Comparison of ENCODE assay signal across 1 cellular context in the genomic region with DNA sequence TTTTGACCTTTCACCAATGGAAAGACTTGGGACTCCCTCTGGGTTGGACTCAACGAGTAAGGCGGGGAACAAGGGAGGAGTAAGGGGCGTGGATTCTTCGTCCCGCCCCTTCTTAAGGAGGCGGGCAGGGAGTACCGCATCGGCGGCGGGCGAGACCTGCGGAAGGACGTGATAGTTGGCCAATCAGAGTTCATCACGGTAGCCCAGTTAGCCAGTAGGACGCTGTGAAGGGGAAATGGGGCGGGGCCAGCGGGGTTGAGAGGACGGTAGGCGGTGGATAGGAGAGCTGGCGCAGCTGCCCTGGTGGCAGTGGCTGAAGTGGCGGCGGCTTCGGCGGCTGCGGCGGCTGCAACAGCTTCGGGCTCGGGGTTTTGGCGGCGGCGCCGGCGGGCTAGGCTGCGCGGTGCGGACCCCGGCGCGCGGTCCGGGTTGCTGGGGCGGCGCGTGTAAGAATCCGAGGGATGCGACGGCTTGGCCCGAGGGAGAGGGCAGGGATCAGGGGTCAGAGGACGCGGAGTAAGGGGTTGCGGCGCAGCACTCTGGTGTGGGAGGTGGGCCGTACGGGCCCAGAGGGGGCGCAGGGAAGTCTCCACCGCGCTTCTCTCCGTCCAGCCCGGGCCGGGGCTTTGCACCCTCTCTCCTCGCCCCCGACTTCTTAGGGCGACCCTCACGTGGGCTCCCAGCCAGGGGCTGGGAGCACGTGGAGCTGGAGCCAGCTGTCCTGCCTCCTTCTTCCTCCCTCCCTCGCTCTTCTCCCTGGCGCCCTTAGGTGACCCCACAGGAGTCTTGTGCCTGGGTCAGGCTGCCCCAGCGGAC.
A peak's percentile ranks its signal among the peaks of the same experiment; 100 is the strongest.
TF ChIP-seq lines count a peak whose summit lies in the region.

A gene (plus strand): TSS at position 284 of the 816 bp plus-strand sequence. CDS start 5,389 bp downstream, outside the sequence.

TF ChIP-seq in HepG2, 621 proteins besides CTCF, POLR2A, EP300 and RAD21 (continued from another document):
- TF ChIP-seq, protein P1, sequence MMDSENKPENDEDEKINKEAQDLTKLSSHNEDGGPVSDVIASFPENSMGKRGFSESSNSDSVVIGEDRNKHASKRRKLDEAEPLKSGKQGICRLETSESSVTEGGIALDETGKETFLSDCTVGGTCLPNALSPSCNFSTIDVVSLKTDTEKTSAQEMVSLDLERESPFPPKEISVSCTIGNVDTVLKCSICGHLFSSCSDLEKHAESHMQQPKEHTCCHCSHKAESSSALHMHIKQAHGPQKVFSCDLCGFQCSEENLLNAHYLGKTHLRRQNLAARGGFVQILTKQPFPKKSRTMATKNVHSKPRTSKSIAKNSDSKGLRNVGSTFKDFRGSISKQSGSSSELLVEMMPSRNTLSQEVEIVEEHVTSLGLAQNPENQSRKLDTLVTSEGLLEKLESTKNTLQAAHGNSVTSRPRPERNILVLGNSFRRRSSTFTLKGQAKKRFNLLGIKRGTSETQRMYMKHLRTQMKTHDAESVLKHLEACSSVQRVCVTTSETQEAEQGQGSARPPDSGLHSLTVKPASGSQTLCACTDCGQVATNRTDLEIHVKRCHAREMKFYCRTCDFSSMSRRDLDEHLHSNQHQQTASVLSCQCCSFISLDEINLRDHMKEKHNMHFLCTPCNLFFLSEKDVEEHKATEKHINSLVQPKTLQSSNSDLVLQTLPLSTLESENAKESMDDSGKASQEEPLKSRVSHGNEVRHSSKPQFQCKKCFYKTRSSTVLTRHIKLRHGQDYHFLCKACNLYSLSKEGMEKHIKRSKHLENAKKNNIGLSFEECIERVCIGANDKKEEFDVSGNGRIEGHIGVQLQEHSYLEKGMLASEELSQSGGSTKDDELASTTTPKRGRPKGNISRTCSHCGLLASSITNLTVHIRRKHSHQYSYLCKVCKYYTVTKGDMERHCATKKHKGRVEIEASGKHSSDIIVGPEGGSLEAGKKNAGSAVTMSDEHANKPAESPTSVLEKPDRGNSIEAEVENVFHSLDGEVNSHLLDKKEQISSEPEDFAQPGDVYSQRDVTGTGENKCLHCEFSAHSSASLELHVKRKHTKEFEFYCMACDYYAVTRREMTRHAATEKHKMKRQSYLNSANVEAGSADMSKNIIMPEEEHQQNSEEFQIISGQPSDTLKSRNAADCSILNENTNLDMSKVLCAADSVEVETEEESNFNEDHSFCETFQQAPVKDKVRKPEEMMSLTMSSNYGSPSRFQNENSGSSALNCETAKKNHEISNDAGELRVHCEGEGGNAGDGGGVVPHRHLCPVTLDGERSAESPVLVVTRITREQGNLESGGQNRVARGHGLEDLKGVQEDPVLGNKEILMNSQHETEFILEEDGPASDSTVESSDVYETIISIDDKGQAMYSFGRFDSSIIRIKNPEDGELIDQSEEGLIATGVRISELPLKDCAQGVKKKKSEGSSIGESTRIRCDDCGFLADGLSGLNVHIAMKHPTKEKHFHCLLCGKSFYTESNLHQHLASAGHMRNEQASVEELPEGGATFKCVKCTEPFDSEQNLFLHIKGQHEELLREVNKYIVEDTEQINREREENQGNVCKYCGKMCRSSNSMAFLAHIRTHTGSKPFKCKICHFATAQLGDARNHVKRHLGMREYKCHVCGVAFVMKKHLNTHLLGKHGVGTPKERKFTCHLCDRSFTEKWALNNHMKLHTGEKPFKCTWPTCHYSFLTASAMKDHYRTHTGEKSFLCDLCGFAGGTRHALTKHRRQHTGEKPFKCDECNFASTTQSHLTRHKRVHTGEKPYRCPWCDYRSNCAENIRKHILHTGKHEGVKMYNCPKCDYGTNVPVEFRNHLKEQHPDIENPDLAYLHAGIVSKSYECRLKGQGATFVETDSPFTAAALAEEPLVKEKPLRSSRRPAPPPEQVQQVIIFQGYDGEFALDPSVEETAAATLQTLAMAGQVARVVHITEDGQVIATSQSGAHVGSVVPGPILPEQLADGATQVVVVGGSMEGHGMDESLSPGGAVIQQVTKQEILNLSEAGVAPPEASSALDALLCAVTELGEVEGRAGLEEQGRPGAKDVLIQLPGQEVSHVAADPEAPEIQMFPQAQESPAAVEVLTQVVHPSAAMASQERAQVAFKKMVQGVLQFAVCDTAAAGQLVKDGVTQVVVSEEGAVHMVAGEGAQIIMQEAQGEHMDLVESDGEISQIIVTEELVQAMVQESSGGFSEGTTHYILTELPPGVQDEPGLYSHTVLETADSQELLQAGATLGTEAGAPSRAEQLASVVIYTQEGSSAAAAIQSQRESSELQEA (CRISPR knock-in tag; IDR thresholded peaks at IDR 0.05; ENCODE audit: not compliant biosample characterization), result no peak
- TF ChIP-seq, protein P2, sequence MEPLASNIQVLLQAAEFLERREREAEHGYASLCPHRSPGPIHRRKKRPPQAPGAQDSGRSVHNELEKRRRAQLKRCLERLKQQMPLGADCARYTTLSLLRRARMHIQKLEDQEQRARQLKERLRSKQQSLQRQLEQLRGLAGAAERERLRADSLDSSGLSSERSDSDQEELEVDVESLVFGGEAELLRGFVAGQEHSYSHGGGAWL (CRISPR knock-in tag; IDR thresholded peaks at IDR 0.05), result peak; percentile 71
- TF ChIP-seq ZNF713 (CRISPR knock-in tag; IDR thresholded peaks at IDR 0.05) (0 out of 2 replicates have a peak, but pooled peaks have one; percentile 27), HNRNPLL (IDR thresholded peaks at IDR 0.05; ENCODE audit: low read depth, low read length, poor library complexity, severe bottlenecking) (peak; percentile 89), ZBTB7A (CRISPR knock-in tag; IDR thresholded peaks at IDR 0.05) (peak; percentile 86), ETV6 (CRISPR knock-in tag; conservative IDR thresholded peaks at IDR 0.05) (no peak; the same call in 1 of the 2 replicates), MED1 (CRISPR knock-in tag; IDR thresholded peaks at IDR 0.05) (peak; percentile 74), MXD4 (CRISPR knock-in tag; IDR thresholded peaks at IDR 0.05) (peak; percentile 63; the same call in 1 of the 2 replicates), FOXO1 (CRISPR knock-in tag; IDR thresholded peaks at IDR 0.05) (0 out of 2 replicates have a peak, but pooled peaks have one; percentile 20), SKI (IDR thresholded peaks at IDR 0.05; ENCODE audit: partially characterized antibody) (peak; percentile 17), ZNF317 (CRISPR knock-in tag; IDR thresholded peaks at IDR 0.05) (no peak), MAFK (conservative IDR thresholded peaks at IDR 0.05 in 1 of 2, IDR thresholded peaks at IDR 0.05 in 1 of 2; ENCODE audit: low read length in 2 of 2) (no peak), ZNF589 (CRISPR knock-in tag; conservative IDR thresholded peaks at IDR 0.05) (0 out of 2 replicates have a peak, but pooled peaks have one; percentile 19), NFE2L1 (CRISPR knock-in tag; IDR thresholded peaks at IDR 0.05; ENCODE audit: borderline replicate concordance) (0 out of 2 replicates have a peak, but pooled peaks have one; percentile 32), ZSCAN20 (CRISPR knock-in tag; IDR thresholded peaks at IDR 0.05; ENCODE audit: borderline replicate concordance) (peak; percentile 80), ZBTB1 (CRISPR knock-in tag; IDR thresholded peaks at IDR 0.05; ENCODE audit: borderline replicate concordance) (no peak)
- TF ChIP-seq, protein P3, sequence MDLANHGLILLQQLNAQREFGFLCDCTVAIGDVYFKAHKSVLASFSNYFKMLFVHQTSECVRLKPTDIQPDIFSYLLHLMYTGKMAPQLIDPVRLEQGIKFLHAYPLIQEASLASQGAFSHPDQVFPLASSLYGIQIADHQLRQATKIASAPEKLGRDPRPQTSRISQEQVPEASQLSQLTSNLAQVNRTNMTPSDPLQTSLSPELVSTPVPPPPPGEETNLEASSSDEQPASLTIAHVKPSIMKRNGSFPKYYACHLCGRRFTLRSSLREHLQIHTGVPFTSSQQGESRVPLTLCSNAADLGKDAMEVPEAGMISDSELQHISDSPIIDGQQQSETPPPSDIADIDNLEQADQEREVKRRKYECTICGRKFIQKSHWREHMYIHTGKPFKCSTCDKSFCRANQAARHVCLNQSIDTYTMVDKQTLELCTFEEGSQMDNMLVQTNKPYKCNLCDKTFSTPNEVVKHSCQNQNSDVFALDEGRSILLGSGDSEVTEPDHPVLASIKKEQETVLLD (CRISPR knock-in tag; IDR thresholded peaks at IDR 0.05; ENCODE audit: low read depth), result 0 out of 2 replicates have a peak, but pooled peaks have one; percentile 6
- TF ChIP-seq, protein P4, sequence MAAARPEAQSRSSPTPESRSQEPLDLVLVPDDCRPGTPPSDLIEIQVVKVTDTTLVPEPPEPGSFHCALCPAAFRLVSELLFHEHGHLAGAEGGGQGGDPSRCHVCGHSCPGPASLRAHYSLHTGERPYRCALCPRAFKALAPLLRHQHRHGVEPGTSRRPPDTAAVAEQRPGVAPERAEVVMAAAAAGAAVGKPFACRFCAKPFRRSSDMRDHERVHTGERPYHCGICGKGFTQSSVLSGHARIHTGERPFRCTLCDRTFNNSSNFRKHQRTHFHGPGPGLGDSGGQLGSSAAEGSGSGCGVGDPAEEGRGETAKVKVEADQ (CRISPR knock-in tag; IDR thresholded peaks at IDR 0.05; ENCODE audit: borderline replicate concordance), result peak; percentile 39; the same call in 1 of the 2 replicates
- TF ChIP-seq, protein P5, sequence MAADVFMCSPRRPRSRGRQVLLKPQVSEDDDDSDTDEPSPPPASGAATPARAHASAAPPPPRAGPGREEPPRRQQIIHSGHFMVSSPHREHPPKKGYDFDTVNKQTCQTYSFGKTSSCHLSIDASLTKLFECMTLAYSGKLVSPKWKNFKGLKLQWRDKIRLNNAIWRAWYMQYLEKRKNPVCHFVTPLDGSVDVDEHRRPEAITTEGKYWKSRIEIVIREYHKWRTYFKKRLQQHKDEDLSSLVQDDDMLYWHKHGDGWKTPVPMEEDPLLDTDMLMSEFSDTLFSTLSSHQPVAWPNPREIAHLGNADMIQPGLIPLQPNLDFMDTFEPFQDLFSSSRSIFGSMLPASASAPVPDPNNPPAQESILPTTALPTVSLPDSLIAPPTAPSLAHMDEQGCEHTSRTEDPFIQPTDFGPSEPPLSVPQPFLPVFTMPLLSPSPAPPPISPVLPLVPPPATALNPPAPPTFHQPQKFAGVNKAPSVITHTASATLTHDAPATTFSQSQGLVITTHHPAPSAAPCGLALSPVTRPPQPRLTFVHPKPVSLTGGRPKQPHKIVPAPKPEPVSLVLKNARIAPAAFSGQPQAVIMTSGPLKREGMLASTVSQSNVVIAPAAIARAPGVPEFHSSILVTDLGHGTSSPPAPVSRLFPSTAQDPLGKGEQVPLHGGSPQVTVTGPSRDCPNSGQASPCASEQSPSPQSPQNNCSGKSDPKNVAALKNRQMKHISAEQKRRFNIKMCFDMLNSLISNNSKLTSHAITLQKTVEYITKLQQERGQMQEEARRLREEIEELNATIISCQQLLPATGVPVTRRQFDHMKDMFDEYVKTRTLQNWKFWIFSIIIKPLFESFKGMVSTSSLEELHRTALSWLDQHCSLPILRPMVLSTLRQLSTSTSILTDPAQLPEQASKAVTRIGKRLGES (CRISPR knock-in tag; IDR thresholded peaks at IDR 0.05; ENCODE audit: borderline replicate concordance), result no peak
TF ChIP-seq in HepG2: peak in this region for 150.
